8 cellular contexts compared by ENCODE assay signal in genomic region chr13:30551194-30551593, GRCh38.
A peak's percentile ranks its signal among the peaks of the same experiment; 100 is the strongest.
DNase-seq lines count a peak whose midpoint lies in the region; ATAC-seq lines count a peak whose summit lies in the region.

No MANE protein-coding gene starts in this region.

- H3K36me3 Mint-ChIP-seq in activated CD4-positive, alpha-beta T cell treated with anti-CD3 and anti-CD28 coated beads, Interleukin-2, amount 10 ng/mL, durations not matched to agents 7 days and 5 days (ENCODE audit: low read depth), result no peaks in the 10 kb centered on the region

- DNase-seq in activated CD4-positive, alpha-beta T cell treated with anti-CD3 and anti-CD28 coated beads, Interleukin-2, amount 10 ng/mL, durations not matched to agents 7 days and 5 days, result peak; percentile 47
- DNase-seq in activated CD4-positive, alpha-beta T cell treated with anti-CD3 and anti-CD28 coated beads for 1 hour, result no peak
- peak; percentile 21 for DNase-seq in SKM-1 (lab: John Stamatoyannopoulos, UW; ENCODE audit: unreplicated experiment)
- peak; percentile 34 for DNase-seq in glomerular visceral epithelial cell (ENCODE audit: extremely low spot score)
- DNase-seq in KG1 (lab: John Stamatoyannopoulos, UW), result no peak
- DNase-seq in activated effector memory CD4-positive, alpha-beta T cell treated with Interleukin-2 at 50 U/mL for 16 hours, result no peak

- ATAC-seq in HG02938 (IDR thresholded peaks at IDR 0.05; ENCODE audit: unreplicated experiment) (peak; percentile 58), HG02571 (IDR thresholded peaks at IDR 0.05; ENCODE audit: unreplicated experiment) (no peak)

- no peaks in the 10 kb centered on the region for H3K27me3 Mint-ChIP-seq in activated CD4-positive, alpha-beta T cell treated with anti-CD3 and anti-CD28 coated beads, Interleukin-2, amount 10 ng/mL, durations not matched to agents 7 days and 5 days

- no peak overlapping the region for H3K27ac Mint-ChIP-seq in activated CD4-positive, alpha-beta T cell treated with anti-CD3 and anti-CD28 coated beads, Interleukin-2, amount 10 ng/mL, durations not matched to agents 7 days and 5 days

- CTCF ChIA-PET in activated CD4-positive, alpha-beta T cell treated with anti-CD3 and anti-CD28 coated beads, Interleukin-2, amount 10 ng/mL, durations not matched to agents 7 days and 5 days (lab: Charles Lee), result interaction anchor here (1.7 kb wide), 1 partner anchor 9 kb away, joined by 4 read pairs; no protein-coding TSS in a partner anchor

- no peaks in the 10 kb centered on the region for H3K9me3 Mint-ChIP-seq in activated CD4-positive, alpha-beta T cell treated with anti-CD3 and anti-CD28 coated beads, Interleukin-2, amount 10 ng/mL, durations not matched to agents 7 days and 5 days

- no peaks in the 10 kb centered on the region for H3K4me1 Mint-ChIP-seq in activated CD4-positive, alpha-beta T cell treated with anti-CD3 and anti-CD28 coated beads, Interleukin-2, amount 10 ng/mL, durations not matched to agents 7 days and 5 days

- POLR2A ChIA-PET in activated CD4-positive, alpha-beta T cell treated with anti-CD3 and anti-CD28 coated beads, Interleukin-2, amount 10 ng/mL, durations not matched to agents 7 days and 5 days (lab: Charles Lee), result interaction anchor here (0.7 kb wide), 1 partner anchor 405 kb away, joined by 3 read pairs; no protein-coding TSS in a partner anchor

- no peak overlapping the region for H3K4me3 Mint-ChIP-seq in activated CD4-positive, alpha-beta T cell treated with anti-CD3 and anti-CD28 coated beads, Interleukin-2, amount 10 ng/mL, durations not matched to agents 7 days and 5 days

Comparison
In these comparisons a context has a peak if more than half of its experiments do, and no peak if none do; other contexts are left out.
1. DNase-seq: peak in activated CD4-positive, alpha-beta T cell treated with anti-CD3 and anti-CD28 coated beads, Interleukin-2, amount 10 ng/mL, durations not matched to agents 7 days and 5 days (single experiment), SKM-1 (single experiment) and glomerular visceral epithelial cell (single experiment); none in activated CD4-positive, alpha-beta T cell treated with anti-CD3 and anti-CD28 coated beads for 1 hour (single experiment), KG1 (single experiment) and activated effector memory CD4-positive, alpha-beta T cell treated with Interleukin-2 at 50 U/mL for 16 hours (single experiment).